8 cellular contexts compared by ENCODE assay signal in the genomic region with DNA sequence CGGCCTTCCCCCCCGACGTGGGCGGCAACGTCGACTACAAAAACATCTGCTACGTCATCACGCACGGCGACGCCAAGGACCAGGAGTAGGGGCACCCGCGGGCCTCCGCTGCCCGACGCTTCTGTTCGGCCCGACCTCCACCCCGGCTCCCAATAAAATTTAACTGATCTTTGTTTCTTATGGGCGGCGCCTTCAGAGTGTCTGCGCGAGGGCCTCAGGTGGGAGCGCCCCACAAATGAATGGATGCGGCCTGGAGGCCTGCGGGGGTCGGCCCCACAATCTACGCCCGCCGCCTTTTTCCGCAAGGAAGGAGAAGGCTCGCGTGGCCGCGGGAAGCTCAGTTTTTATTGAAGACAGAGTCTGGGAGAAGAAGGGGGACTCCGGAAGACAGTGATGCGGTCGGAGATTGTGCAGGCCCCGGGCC. TPM values are rescaled to one million over a fixed set of nuclear protein-coding genes. Genes with fewer than 3 reads are reported as not detected.
A peak's percentile ranks its signal among the peaks of the same experiment; 100 is the strongest.
DNase-seq lines count a peak whose midpoint lies in the region; ATAC-seq and TF ChIP-seq lines count a peak whose summit lies in the region.

No MANE protein-coding gene starts in this region.

- peak; percentile 33 for ATAC-seq in GM21786 (IDR thresholded peaks at IDR 0.05; ENCODE audit: unreplicated experiment)

- H3K4me1 ChIP-seq in neuron (ENCODE audit: insufficient read depth, low read length): peaks cover 15% of the 10 kb centered on the region

- H3K4me3 ChIP-seq in neuron (ENCODE audit: low read length): peak overlapping the region; percentile 54

- POLR2A ChIA-PET in RWPE1 (lab: Yijun Ruan, JAX; ENCODE audit: low non-redundant PET): interaction anchor here (0.5 to 1.0 kb wide), 3 partner anchors 18 to 423 kb away, joined by 3 to 5 read pairs (median 5); partner anchors contain the start of gene ZNF48

- H3K27ac ChIP-seq in RWPE1: peak overlapping the region; percentile 99

- H2AFZ ChIP-seq in neuron (ENCODE audit: low read depth, low read length): peak overlapping the region; percentile 48

- no peaks in the 10 kb centered on the region for H3K36me3 ChIP-seq in neuron (ENCODE audit: insufficient read depth, low read length)

- CTCF ChIA-PET in RWPE1 (lab: Yijun Ruan, JAX): interaction anchor here (0.7 to 1.5 kb wide), 6 partner anchors 8 to 32 kb away, joined by 3 to 5 read pairs (median 4); partner anchors contain the start of gene ZNF48

- no peaks in the 10 kb centered on the region for H3K27me3 ChIP-seq in neuron (ENCODE audit: insufficient read depth, low read length)

- no peaks in the 10 kb centered on the region for H3K9me3 ChIP-seq in neuron (ENCODE audit: low read length)

- DNase-seq in DMS114 treated with DMSO at 0.1 percent for 48 hours (lab: John Stamatoyannopoulos, UW; ENCODE audit: unreplicated experiment): peak; percentile 84
- peak; percentile 74 for DNase-seq in LHCN-M2 (ENCODE audit: low read depth)
- peak; percentile 80 for DNase-seq in RWPE1 (ENCODE audit: low spot score)
- DNase-seq in activated gamma-delta T cell treated with anti-CD3 and anti-CD28 coated beads, Interleukin-2, amount 50 U/mL, for 16 hours (ENCODE audit: low read depth): peak; percentile 74
- peak; percentile 79 for DNase-seq in foreskin melanocyte
- peak; percentile 60 for DNase-seq in stromal cell of bone marrow (ENCODE audit: low read depth)

- TF ChIP-seq CTCF in RWPE1 (conservative IDR thresholded peaks at IDR 0.05; ENCODE audit: low read depth): no peak

RNA-seq across cellular contexts. Expression of gene MYL11, which starts 3.2 kb away (rescaled TPM):
- total RNA-seq in LHCN-M2 (2014; rRNA removed): 7.2 TPM in 1 of 2 replicates, not detected in the other
- 4.3 TPM for polyA plus RNA-seq in LHCN-M2 (2012)

RNA-seq across cellular contexts. Expression of gene SEPTIN1, which starts 4.5 kb away (rescaled TPM):
- total RNA-seq in LHCN-M2 (2014; rRNA removed): 0.17 TPM in 1 of 2 replicates, not detected in the other
- 3.0 TPM for polyA plus RNA-seq in LHCN-M2 (2012)

RNA-seq across cellular contexts. Expression of gene TBC1D10B, which starts 7.5 kb away (rescaled TPM):
- 41.8 and 43.9 TPM in 2 replicates for total RNA-seq in LHCN-M2 (2014; rRNA removed)
- polyA plus RNA-seq in LHCN-M2 (2012): 32.6 TPM

RNA-seq across cellular contexts. Expression of gene ZNF48, which starts 17.4 kb away (rescaled TPM):
- total RNA-seq in LHCN-M2 (2014; rRNA removed): 8.8 and 10.3 TPM in 2 replicates
- polyA plus RNA-seq in LHCN-M2 (2012): 5.5 TPM

RNA-seq across cellular contexts. Expression of gene CD2BP2, which starts 22.7 kb away (rescaled TPM):
- 65.6 and 67.6 TPM in 2 replicates for total RNA-seq in LHCN-M2 (2014; rRNA removed)
- 83.6 TPM for polyA plus RNA-seq in LHCN-M2 (2012)

Comparison
In these comparisons a context has a peak if more than half of its experiments do, and no peak if none do; other contexts are left out.
1. Peak in every context shown above with its lines: DNase-seq, ATAC-seq, H3K4me3 ChIP-seq and H3K27ac ChIP-seq.